ENCODE assay signal across 11 cellular contexts in genomic region chr9:137305788-137306545, GRCh38. TPM values are rescaled to one million over a fixed set of nuclear protein-coding genes. Genes with fewer than 3 reads are reported as not detected.
A peak's percentile ranks its signal among the peaks of the same experiment; 100 is the strongest.
DNase-seq lines count a peak whose midpoint lies in the region; ATAC-seq, FAIRE-seq and TF ChIP-seq lines count a peak whose summit lies in the region.
"Had no signal": no experiment of that assay in that cellular context is flagged by ENCODE, and none has a peak within 500 bp of the region (broad histone marks: within the 10 kb centered on the region; RNA-seq: fewer than 3 reads in every experiment).

No MANE protein-coding gene starts in this region.

- no peak for DNase-seq in activated CD4-positive, alpha-beta T cell treated with anti-CD3 and anti-CD28 coated beads, Interleukin-2, amount 10 ng/mL, durations not matched to agents 7 days and 5 days
- no peak for DNase-seq in activated CD4-positive, alpha-beta T cell treated with anti-CD3 and anti-CD28 coated beads, Interleukin-2, amount 50 U/mL, for 48 hours
- DNase-seq in adrenal gland (peak in 3 of 7 donors; percentile 24 to 40 (median 29)), RCC 7860 (ENCODE audit: low spot score) (no peak)
- DNase-seq: activated gamma-delta T cell had no signal

- H3K4me3 Mint-ChIP-seq in activated CD4-positive, alpha-beta T cell treated with anti-CD3 and anti-CD28 coated beads, Interleukin-2, amount 10 ng/mL, durations not matched to agents 7 days and 5 days, result no peak overlapping the region

- peak overlapping the region in 2 of 5 donors; percentile 3 to 64 for H3K9ac ChIP-seq in subcutaneous abdominal adipose tissue (ENCODE audit: low read length in 5 of 5)

- H3K9me3 Mint-ChIP-seq in activated CD4-positive, alpha-beta T cell treated with anti-CD3 and anti-CD28 coated beads, Interleukin-2, amount 10 ng/mL, durations not matched to agents 7 days and 5 days, result no peaks in the 10 kb centered on the region

- intact Hi-C loops in adrenal gland (cut with DNase I), result no loop called here

- H3K36me3 Mint-ChIP-seq in activated CD4-positive, alpha-beta T cell treated with anti-CD3 and anti-CD28 coated beads, Interleukin-2, amount 10 ng/mL, durations not matched to agents 7 days and 5 days (ENCODE audit: low read depth), result no peaks in the 10 kb centered on the region

- TF ChIP-seq CTCF in adrenal gland (IDR thresholded peaks at IDR 0.05), result no peak

- H3K27me3 Mint-ChIP-seq in activated CD4-positive, alpha-beta T cell treated with anti-CD3 and anti-CD28 coated beads, Interleukin-2, amount 10 ng/mL, durations not matched to agents 7 days and 5 days, result peaks cover 3% of the 10 kb centered on the region

- peak overlapping the region in 1 of 4 donors; percentile 5 for H3K4me3 ChIP-seq in adrenal gland
- peak overlapping the region in 3 of 5 donors; percentile 39 to 59 (median 41) for H3K4me3 ChIP-seq in subcutaneous abdominal adipose tissue (ENCODE audit: low read depth in 1 of 5, low read length in 5 of 5)

- FAIRE-seq in RCC 7860 (lab: Jason Lieb, UNC), result no peak
- FAIRE-seq: GM19239 had no signal

- no peaks in the 10 kb centered on the region for H3K9me3 ChIP-seq in adrenal gland (replicated peaks in 1 of 3)
- H3K9me3 ChIP-seq in subcutaneous abdominal adipose tissue (ENCODE audit: control insufficient read depth in 5 of 5, low read length in 5 of 5), result no peaks in the 10 kb centered on the region
- H3K9me3 ChIP-seq: tibial nerve had no signal

- H3K4me1 Mint-ChIP-seq in activated CD4-positive, alpha-beta T cell treated with anti-CD3 and anti-CD28 coated beads, Interleukin-2, amount 10 ng/mL, durations not matched to agents 7 days and 5 days, result peaks cover 8% of the 10 kb centered on the region

- WGBS in adrenal gland, 4 donors, result 0 to 31% (median 29%) methylated on average over 2 to 22 of the region's 22 CpGs

- peak overlapping the region; percentile 42 for H3K27ac Mint-ChIP-seq in activated CD4-positive, alpha-beta T cell treated with anti-CD3 and anti-CD28 coated beads, Interleukin-2, amount 10 ng/mL, durations not matched to agents 7 days and 5 days

- CTCF ChIA-PET in activated CD4-positive, alpha-beta T cell treated with anti-CD3 and anti-CD28 coated beads, Interleukin-2, amount 10 ng/mL, durations not matched to agents 7 days and 5 days (lab: Charles Lee), result no interaction called here

- TF ChIP-seq POLR2A in adrenal gland (IDR thresholded peaks at IDR 0.05), result no peak

- H3K27me3 ChIP-seq in adrenal gland, result peaks cover 14% of the 10 kb centered on the region
- peaks cover 9% of the 10 kb centered on the region for H3K27me3 ChIP-seq in layer of hippocampus (ENCODE audit: control insufficient read depth, insufficient read depth, low read length)
- peaks cover 16 to 59% (median 54%) of the 10 kb centered on the region in 5 donors for H3K27me3 ChIP-seq in subcutaneous abdominal adipose tissue (ENCODE audit: control insufficient read depth in 5 of 5, insufficient read depth in 4 of 5, low read length in 5 of 5)

- ATAC-seq in GM21786 (IDR thresholded peaks at IDR 0.05; ENCODE audit: unreplicated experiment), result no peak
- ATAC-seq in GM19328 (IDR thresholded peaks at IDR 0.05; ENCODE audit: unreplicated experiment), result no peak

- H3K36me3 ChIP-seq in adrenal gland (replicated peaks in 1 of 2) (no peaks in the 10 kb centered on the region), subcutaneous abdominal adipose tissue (ENCODE audit: control insufficient read depth in 5 of 5, insufficient read depth in 5 of 5, low read length in 5 of 5) (no peaks in the 10 kb centered on the region)
- H3K36me3 ChIP-seq: tibial nerve had no signal

- H3K27ac ChIP-seq in adrenal gland (peak overlapping the region in 4 of 5 donors; percentile 6 to 86 (median 36)), layer of hippocampus (ENCODE audit: low read depth, low read length) (peak overlapping the region; percentile 52), subcutaneous abdominal adipose tissue (ENCODE audit: low read depth, low read length) (peak overlapping the region; percentile 57)

- H3K4me1 ChIP-seq in adrenal gland (replicated peaks in 1 of 2) (peaks cover 7 to 31% of the 10 kb centered on the region in 2 donors), subcutaneous abdominal adipose tissue (ENCODE audit: control insufficient read depth in 5 of 5, insufficient read depth in 5 of 5, low read length in 5 of 5) (peaks cover 5 to 60% (median 54%) of the 10 kb centered on the region in 5 donors)

- POLR2A ChIA-PET in activated CD4-positive, alpha-beta T cell treated with anti-CD3 and anti-CD28 coated beads, Interleukin-2, amount 10 ng/mL, durations not matched to agents 7 days and 5 days (lab: Charles Lee), result no interaction called here

RNA-seq across cellular contexts. Expression of gene NRARP, which starts 3.9 kb away (rescaled TPM):
- total RNA-seq in activated CD4-positive, alpha-beta T cell treated with anti-CD3 and anti-CD28 coated beads, Interleukin-2, amount 10 ng/mL, durations not matched to agents 7 days and 5 days, result under 1 TPM; 0.32 to 0.44 TPM
- 10 to 100 TPM in 1 of 8 donors, 1 to 10 TPM in 7; 1.1 to 11.2 (median 3.8) TPM for total RNA-seq in adrenal gland
- 1 to 10 TPM in 2 of 3 donors, under 1 TPM in 1; 0.59 to 1.4 (median 1.1) TPM for polyA plus RNA-seq in adrenal gland

RNA-seq across cellular contexts. Expression of gene TOR4A, which starts 28.4 kb away (rescaled TPM):
- 1 to 10 TPM; 6.0 to 7.1 TPM for total RNA-seq in activated CD4-positive, alpha-beta T cell treated with anti-CD3 and anti-CD28 coated beads, Interleukin-2, amount 10 ng/mL, durations not matched to agents 7 days and 5 days
- total RNA-seq in adrenal gland, result 10 to 100 TPM in 5 of 8 donors, 1 to 10 TPM in 3; 6.8 to 21.5 (median 13.8) TPM
- polyA plus RNA-seq in adrenal gland, result 1 to 10 TPM in 2 of 3 donors, under 1 TPM in 1; 0.49 to 1.4 (median 1.3) TPM

RNA-seq across cellular contexts. Expression of gene NELFB, which starts 50.8 kb away (rescaled TPM):
- total RNA-seq in activated CD4-positive, alpha-beta T cell treated with anti-CD3 and anti-CD28 coated beads, Interleukin-2, amount 10 ng/mL, durations not matched to agents 7 days and 5 days, result 10 to 100 TPM; 54.1 to 66.6 TPM
- 10 to 100 TPM; 28.0 to 56.3 (median 41.1) TPM for total RNA-seq in adrenal gland
- polyA plus RNA-seq in adrenal gland, result 10 to 100 TPM; 10.9 to 48.3 (median 19.6) TPM

RNA-seq across cellular contexts. Expression of gene STPG3, which starts 54.9 kb away (rescaled TPM):
- not detected for total RNA-seq in activated CD4-positive, alpha-beta T cell treated with anti-CD3 and anti-CD28 coated beads, Interleukin-2, amount 10 ng/mL, durations not matched to agents 7 days and 5 days
- 1 to 10 TPM in 1 of 8 donors, under 1 TPM in 1, not detected in 6; 0.25 to 3.1 TPM for total RNA-seq in adrenal gland
- under 1 TPM in 1 of 3 donors, not detected in 2; 0.32 TPM for polyA plus RNA-seq in adrenal gland
- total RNA-seq: tibial nerve had no signal
